Comparison of ENCODE assay signal across 23 cellular contexts in the genomic region with DNA sequence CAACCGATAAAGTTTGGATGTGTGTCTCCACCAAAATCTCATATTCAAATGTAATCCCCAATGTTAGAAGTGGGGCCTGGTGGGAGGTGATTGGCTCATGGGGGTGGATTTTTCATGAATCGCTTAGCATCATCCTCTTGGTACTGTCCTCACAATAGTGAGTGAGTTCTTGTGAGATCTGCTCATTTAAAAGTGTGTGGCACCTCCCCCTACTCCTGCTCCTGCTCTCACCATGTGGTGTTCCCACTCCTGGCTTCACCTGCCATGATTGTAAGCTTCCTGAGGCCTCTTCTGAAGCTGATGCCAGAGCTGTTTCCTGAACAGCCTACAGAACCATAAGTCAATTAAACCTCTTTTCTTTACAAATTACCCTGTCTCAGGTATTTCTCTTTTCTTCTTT.
"Had no signal": no experiment of that assay in that cellular context is flagged by ENCODE, and none has a peak within 500 bp of the region (broad histone marks: within the 10 kb centered on the region; RNA-seq: fewer than 3 reads in every experiment).

No MANE protein-coding gene starts in this region.

- H3K36me3 ChIP-seq: esophagus muscularis mucosa, gastrocnemius medialis, left ventricle myocardium inferior, lower lobe of right lung, pancreas had no signal

- H3K9me3 Mint-ChIP-seq: natural killer cell treated with Interleukin-12 subunit alpha and Interleukin-12 subunit beta and Interleukin-15 and Interleukin-18, amount 100 ng/mL, for 72 hours had no signal

- H3K27me3 ChIP-seq: dorsolateral prefrontal cortex, esophagus muscularis mucosa, gastrocnemius medialis, pancreas had no signal

- ATAC-seq: gastrocnemius medialis; left cardiac atrium; lower lobe of right lung; natural killer cell treated with Interleukin-12 subunit alpha and Interleukin-12 subunit beta and Interleukin-15 and Interleukin-18, amount 100 ng/mL, for 72 hours; pancreas; right cardiac atrium had no signal

- H3K27ac Mint-ChIP-seq: memory B cell, progenitor cell of endocrine pancreas had no signal

- H3K4me3 Mint-ChIP-seq: memory B cell; natural killer cell treated with Interleukin-12 subunit alpha and Interleukin-12 subunit beta and Interleukin-15 and Interleukin-18, amount 100 ng/mL, for 72 hours had no signal

- H3K27ac ChIP-seq: dorsolateral prefrontal cortex, epithelial cell of prostate, esophagus muscularis mucosa, gastrocnemius medialis, left ventricle myocardium inferior, lower lobe of right lung, pancreas had no signal

- DNase-seq: cortex of kidney; dorsolateral prefrontal cortex; effector CD8-positive, alpha-beta T cell; gastrocnemius medialis; glutamatergic neuron; kidney; left cardiac atrium; left ventricle myocardium inferior; lower lobe of right lung; midbrain; occipital lobe; pancreas; right cardiac atrium; small intestine; stimulated activated CD4-positive, alpha-beta T cell treated with anti-CD3 and anti-CD28 coated beads, Interleukin-12 subunit alpha, Interleukin-12 subunit beta, amount 100 ng/mL, for 4 hours; stimulated activated CD4-positive, alpha-beta T cell treated with anti-CD3 and anti-CD28 coated beads, Interleukin-2, amount 100 ng/mL, for 48 hours; stimulated activated naive CD4-positive, alpha-beta T cell treated with Interleukin-2 at 50 U/mL for 16 hours; trophoblast cell had no signal

- H3K27me3 Mint-ChIP-seq: memory B cell; natural killer cell treated with Interleukin-12 subunit alpha and Interleukin-12 subunit beta and Interleukin-15 and Interleukin-18, amount 100 ng/mL, for 72 hours; progenitor cell of endocrine pancreas had no signal

- H3K9me3 ChIP-seq: esophagus muscularis mucosa, gastrocnemius medialis, pancreas had no signal

- H3K4me1 ChIP-seq: lower lobe of right lung had no signal

- H3K4me3 ChIP-seq: dorsolateral prefrontal cortex, esophagus muscularis mucosa, gastrocnemius medialis, left ventricle myocardium inferior, lower lobe of right lung, pancreas had no signal
